In the genomic region with DNA sequence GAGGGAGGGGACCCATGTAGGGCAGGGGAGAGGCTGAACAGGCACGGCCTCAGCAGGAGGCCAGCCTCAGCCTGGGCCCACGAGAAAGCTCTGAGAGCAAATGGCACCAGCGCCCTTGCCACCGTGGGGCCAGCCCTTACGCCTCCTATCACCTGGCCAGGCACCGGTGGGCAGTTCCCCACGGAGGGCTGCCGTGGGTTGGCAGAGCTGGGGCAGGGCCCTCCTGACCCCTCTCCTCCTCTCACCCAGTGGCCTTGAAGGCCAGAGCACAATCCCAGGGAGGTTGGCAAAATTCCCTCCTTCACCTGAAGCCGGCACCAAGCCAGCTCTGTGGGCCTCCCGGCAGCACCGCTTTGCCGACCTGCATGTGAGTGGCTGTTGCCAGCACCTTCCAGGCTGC, we compare ENCODE assay signal across 14 cellular contexts. TPM values are rescaled to one million over a fixed set of nuclear protein-coding genes. Genes with fewer than 3 reads are reported as not detected.
A peak's percentile ranks its signal among the peaks of the same experiment; 100 is the strongest.
DNase-seq lines count a peak whose midpoint lies in the region; ATAC-seq and TF ChIP-seq lines count a peak whose summit lies in the region.
"Had no signal": no experiment of that assay in that cellular context is flagged by ENCODE, and none has a peak within 500 bp of the region (broad histone marks: within the 10 kb centered on the region; RNA-seq: fewer than 3 reads in every experiment).

No MANE protein-coding gene starts in this region.

- H3K4me3 ChIP-seq in osteoblast (ENCODE audit: insufficient read depth, low read length) = no peak overlapping the region
- H3K4me3 ChIP-seq: BLaER1 treated with 17β-estradiol and CSF1 and Interleukin-3, amounts not matched to agents 10 nM and 100 nM; GM23248 had no signal

- in situ Hi-C loops in G401 (cut with HindIII; ENCODE audit: low sequenced_read_pairs) = no loop called here

- H3K4me1 Mint-ChIP-seq in glutamatergic neuron (ENCODE audit: low read depth, unreplicated experiment) (peaks cover 31% of the 10 kb centered on the region), natural killer cell (no peaks in the 10 kb centered on the region)
- H3K4me1 Mint-ChIP-seq in stimulated activated memory B cell treated with anti-CD40 and anti-IgM and Interleukin-4, amounts not matched to agents 10 μg/mL and 1 μg/mL and 100 μg/mL, for 72 hours = no peaks in the 10 kb centered on the region

- no peak overlapping the region for H2AFZ ChIP-seq in osteoblast (ENCODE audit: low read length)
- H2AFZ ChIP-seq: GM23248 had no signal

- peak; percentile 29 for ATAC-seq in stimulated activated memory B cell treated with anti-CD40 and anti-IgM and Interleukin-4, amounts not matched to agents 10 μg/mL and 1 μg/mL and 100 μg/mL, for 72 hours
- no peak for ATAC-seq in natural killer cell

- H3K27me3 Mint-ChIP-seq in glutamatergic neuron (ENCODE audit: unreplicated experiment) = peaks cover 14% of the 10 kb centered on the region
- H3K27me3 Mint-ChIP-seq in stimulated activated memory B cell treated with anti-CD40 and anti-IgM and Interleukin-4, amounts not matched to agents 10 μg/mL and 1 μg/mL and 100 μg/mL, for 72 hours = peaks cover 91% of the 10 kb centered on the region
- peaks cover 1 to 5% of the 10 kb centered on the region in 2 donors for H3K27me3 Mint-ChIP-seq in natural killer cell (ENCODE audit: low read depth in 2 of 2)

- H3K9me3 Mint-ChIP-seq in glutamatergic neuron (ENCODE audit: unreplicated experiment) (peaks cover 27% of the 10 kb centered on the region), natural killer cell (peaks cover 4 to 5% of the 10 kb centered on the region in 2 donors)
- H3K9me3 Mint-ChIP-seq in stimulated activated memory B cell treated with anti-CD40 and anti-IgM and Interleukin-4, amounts not matched to agents 10 μg/mL and 1 μg/mL and 100 μg/mL, for 72 hours = peaks cover 15% of the 10 kb centered on the region

- H3K36me3 Mint-ChIP-seq in glutamatergic neuron (ENCODE audit: unreplicated experiment) (peaks cover 14% of the 10 kb centered on the region), natural killer cell (no peaks in the 10 kb centered on the region)
- H3K36me3 Mint-ChIP-seq in stimulated activated memory B cell treated with anti-CD40 and anti-IgM and Interleukin-4, amounts not matched to agents 10 μg/mL and 1 μg/mL and 100 μg/mL, for 72 hours = peaks cover 6% of the 10 kb centered on the region

- H3K27ac ChIP-seq in VCaP = peak overlapping the region; percentile 81
- H3K27ac ChIP-seq in osteoblast (ENCODE audit: low read depth, low read length) = no peak overlapping the region
- H3K27ac ChIP-seq: BLaER1 treated with 17β-estradiol and CSF1 and Interleukin-3, amounts not matched to agents 10 nM and 100 nM; GM23248; HL-60 had no signal

- intact Hi-C loops in natural killer cell (cut with micrococcal nuclease) = no loop called here

- no peaks in the 10 kb centered on the region for H3K79me2 ChIP-seq in osteoblast (ENCODE audit: insufficient read depth, low read length)

- TF ChIP-seq CTCF in VCaP (conservative IDR thresholded peaks at IDR 0.05) = no peak
- TF ChIP-seq CTCF in glutamatergic neuron (IDR thresholded peaks at IDR 0.05; ENCODE audit: partially characterized antibody, unreplicated experiment) = no peak
- no peak for TF ChIP-seq CTCF in osteoblast (IDR thresholded peaks at IDR 0.05; ENCODE audit: extremely low read depth, low read depth, low read length)
- TF ChIP-seq CTCF in natural killer cell (IDR thresholded peaks at IDR 0.05) = no peak

- no peak overlapping the region for H3K4me2 ChIP-seq in osteoblast (ENCODE audit: insufficient read depth, low read length)

- DNase-seq in G401 (ENCODE audit: low spot score) (peak; percentile 47), glutamatergic neuron (no peak), NCI-H345 treated with DMSO at 0.1 percent for 48 hours (lab: John Stamatoyannopoulos, UW; ENCODE audit: unreplicated experiment) (no peak), osteoblast (ENCODE audit: insufficient read length, low spot score, missing footprints) (no peak), natural killer cell (no peak)
- DNase-seq: 8988T; AML-193; Calu3; CD4-positive, alpha-beta T cell; GM23248 had no signal

- H3K4me3 Mint-ChIP-seq in glutamatergic neuron (ENCODE audit: unreplicated experiment) (no peak overlapping the region), natural killer cell (no peak overlapping the region)
- H3K4me3 Mint-ChIP-seq in stimulated activated memory B cell treated with anti-CD40 and anti-IgM and Interleukin-4, amounts not matched to agents 10 μg/mL and 1 μg/mL and 100 μg/mL, for 72 hours = no peak overlapping the region
- H3K4me3 Mint-ChIP-seq: CD4-positive, alpha-beta T cell had no signal

- no peaks in the 10 kb centered on the region for H3K36me3 ChIP-seq in osteoblast (ENCODE audit: insufficient read depth, low read length)
- H3K36me3 ChIP-seq: BLaER1 treated with 17β-estradiol and CSF1 and Interleukin-3, amounts not matched to agents 10 nM and 100 nM had no signal

- peaks cover 4% of the 10 kb centered on the region for H3K27me3 ChIP-seq in osteoblast (ENCODE audit: insufficient read depth, low read length)
- H3K27me3 ChIP-seq: BLaER1 treated with 17β-estradiol and CSF1 and Interleukin-3, amounts not matched to agents 10 nM and 100 nM had no signal

- no peaks in the 10 kb centered on the region for H3K4me1 ChIP-seq in osteoblast (ENCODE audit: insufficient read depth, low read length)

- H4K20me1 ChIP-seq in osteoblast (ENCODE audit: insufficient read depth, low read length) = no peaks in the 10 kb centered on the region
- H4K20me1 ChIP-seq: BLaER1 treated with 17β-estradiol and CSF1 and Interleukin-3, amounts not matched to agents 10 nM and 100 nM had no signal

- no peaks in the 10 kb centered on the region for H3K9me3 ChIP-seq in osteoblast (ENCODE audit: low read depth, low read length)

- H3K27ac Mint-ChIP-seq in glutamatergic neuron (ENCODE audit: unreplicated experiment) (peak overlapping the region; percentile 89), natural killer cell (no peak overlapping the region)
- no peak overlapping the region for H3K27ac Mint-ChIP-seq in stimulated activated memory B cell treated with anti-CD40 and anti-IgM and Interleukin-4, amounts not matched to agents 10 μg/mL and 1 μg/mL and 100 μg/mL, for 72 hours
- H3K27ac Mint-ChIP-seq: CD4-positive, alpha-beta T cell had no signal

RNA-seq across cellular contexts. Expression of gene ENPP7, which starts 53.1 kb away (rescaled TPM):
- not detected in 2 replicates for total RNA-seq in G401 (2014; rRNA removed; shearing (Covaris generic))
- total RNA-seq in glutamatergic neuron (ENCODE audit: unreplicated experiment) (not detected), osteoblast (not detected in 2 replicates), natural killer cell (under 1 TPM in 1 of 3 donors, not detected in 2; 0.95 TPM)
- total RNA-seq: Calu3; CD4-positive, alpha-beta T cell; GM23248 had no signal
